ENCODE assay signal across 9 cellular contexts in the genomic region with DNA sequence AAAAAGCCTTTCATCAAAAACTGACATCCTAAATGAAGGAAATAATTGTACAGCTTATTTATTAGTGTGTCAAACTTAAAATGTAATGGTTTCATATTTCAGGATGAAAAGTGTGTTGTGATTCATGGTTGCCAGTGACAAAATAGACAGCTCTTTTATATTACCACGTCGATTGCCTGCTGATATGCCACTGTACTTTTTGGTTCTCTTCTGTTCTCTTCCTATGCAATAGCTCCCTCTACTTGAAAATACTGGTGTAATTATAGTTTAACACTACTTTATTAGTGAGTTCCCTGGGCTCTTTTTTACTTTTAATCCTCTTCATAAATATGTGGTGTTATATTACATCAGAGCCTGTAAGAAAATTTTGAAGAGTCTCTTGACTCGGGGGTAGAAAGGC.
DNase-seq lines count a peak whose midpoint lies in the region; ATAC-seq, FAIRE-seq and TF ChIP-seq lines count a peak whose summit lies in the region.
"Had no signal": no experiment of that assay in that cellular context is flagged by ENCODE, and none has a peak within 500 bp of the region (broad histone marks: within the 10 kb centered on the region; RNA-seq: fewer than 3 reads in every experiment).

No MANE protein-coding gene starts in this region.

- BruUV-seq in HepG2 (replicated peaks; lab: Mats Ljungman, UMichigan), result no TSS peak

- TF ChIP-seq RAD21 in HepG2 (CRISPR knock-in tag; IDR thresholded peaks at IDR 0.05), result no peak

- H3K27me3 ChIP-seq in HepG2 (ENCODE audit: control insufficient read depth in 1 of 2, insufficient read depth in 2 of 2, low read length in 2 of 2) (no peaks in the 10 kb centered on the region), right lobe of liver (no peaks in the 10 kb centered on the region), upper lobe of right lung (no peaks in the 10 kb centered on the region), ovary (no peaks in the 10 kb centered on the region)

- POLR2A ChIA-PET in HepG2 (lab: Yijun Ruan, JAX), result no interaction called here

- H3K9ac ChIP-seq in HepG2 (ENCODE audit: insufficient read depth, low read depth, low read length), result no peak overlapping the region

- H3K79me2 ChIP-seq in HepG2 (ENCODE audit: insufficient read depth, low read length), result no peaks in the 10 kb centered on the region

- TF ChIP-seq CTCF in HepG2 (CRISPR knock-in tag; IDR thresholded peaks at IDR 0.05), result no peak
- peak in 2 of 4 donors; percentile 4 to 7 for TF ChIP-seq CTCF in right lobe of liver (IDR thresholded peaks at IDR 0.05)
- TF ChIP-seq CTCF in upper lobe of right lung (IDR thresholded peaks at IDR 0.05), result peak; percentile 16
- no peak for TF ChIP-seq CTCF in ovary (IDR thresholded peaks at IDR 0.05)

- H3K9me3 ChIP-seq in HepG2 (ENCODE audit: low read length) (no peaks in the 10 kb centered on the region), right lobe of liver (no peaks in the 10 kb centered on the region), upper lobe of right lung (no peaks in the 10 kb centered on the region), ovary (no peaks in the 10 kb centered on the region)
- H3K9me3 ChIP-seq: Caco-2 had no signal

- H3K4me3 ChIP-seq in HepG2 (replicated peaks in 1 of 3; ENCODE audit: insufficient read depth in 1 of 3, low read depth in 2 of 3, low read length in 3 of 3) (no peak overlapping the region), right lobe of liver (no peak overlapping the region), upper lobe of right lung (no peak overlapping the region), ovary (no peak overlapping the region)

- TF ChIP-seq EP300 in HepG2 (IDR thresholded peaks at IDR 0.05; ENCODE audit: low read depth in 2 of 2, low read length in 2 of 2), result no peak
- no peak for TF ChIP-seq EP300 in HepG2 (CRISPR knock-in tag; IDR thresholded peaks at IDR 0.05; ENCODE audit: borderline replicate concordance)
- no peak for TF ChIP-seq EP300 in ovary (IDR thresholded peaks at IDR 0.05)

- H4K20me1 ChIP-seq in HepG2 (ENCODE audit: insufficient read depth, low read length), result no peaks in the 10 kb centered on the region

- H3K36me3 ChIP-seq in HepG2 (replicated peaks in 1 of 2; ENCODE audit: control insufficient read depth in 1 of 2, insufficient read depth in 2 of 2, low read length in 2 of 2) (peaks cover 1 to 15% of the 10 kb centered on the region in 2 experiments; a peak in 2 of 5 replicates), right lobe of liver (peaks cover 0 to 21% (median 8%) of the 10 kb centered on the region in 4 donors), upper lobe of right lung (no peaks in the 10 kb centered on the region), ovary (no peaks in the 10 kb centered on the region)

- no peak for FAIRE-seq in HepG2 (lab: Jason Lieb, UNC)

- H3K4me2 ChIP-seq in HepG2 (ENCODE audit: low read depth, low read length), result no peak overlapping the region

- ATAC-seq in HepG2, result no peak
- ATAC-seq in right lobe of liver, result no peak
- no peak for ATAC-seq in upper lobe of right lung

- H3K27ac ChIP-seq in HepG2 (ENCODE audit: extremely low read length, insufficient read depth, low read length) (no peak overlapping the region), right lobe of liver (no peak overlapping the region), upper lobe of right lung (no peak overlapping the region), ovary (no peak overlapping the region)

- in situ Hi-C loops in HepG2 (cut with HindIII; ENCODE audit: extremely low pct_ligation_motif_present, low pct_unique_long_range_greater_than_20kb), result loop anchor here (10.0 kb wide), 1 partner anchor 879 kb away; no protein-coding TSS in a partner anchor

- CTCF ChIA-PET in HepG2 (lab: Yijun Ruan, JAX; ENCODE audit: low intra/inter-chr PET ratio, low total read pairs), result no interaction called here

- H3K4me1 ChIP-seq in HepG2 (ENCODE audit: insufficient read depth, low read length) (no peaks in the 10 kb centered on the region), right lobe of liver (no peaks in the 10 kb centered on the region), upper lobe of right lung (no peaks in the 10 kb centered on the region), ovary (ENCODE audit: insufficient read depth) (no peaks in the 10 kb centered on the region)
- H3K4me1 ChIP-seq: Caco-2 had no signal

- TF ChIP-seq POLR2A in HepG2 (IDR thresholded peaks at IDR 0.05; ENCODE audit: insufficient read depth in 1 of 2, low read depth in 2 of 2, low read length in 2 of 2) (no peak), right lobe of liver (IDR thresholded peaks at IDR 0.05) (no peak), ovary (IDR thresholded peaks at IDR 0.05) (no peak)

- intact Hi-C loops in HepG2 (cut with micrococcal nuclease; ENCODE audit: unreplicated experiment), result loop anchor here (5.0 to 10.0 kb wide), 2 partner anchors 799 to 881 kb away; no protein-coding TSS in a partner anchor
- intact Hi-C loops in right lobe of liver (cut with DNase I), result no loop called here
- intact Hi-C loops in upper lobe of right lung (cut with DNase I), result no loop called here
- intact Hi-C loops in ovary (cut with DNase I), result loop anchor here in 3 of 4 donors (5.0 to 10.0 kb wide), 6 partner anchors 809 to 1879 kb away; no protein-coding TSS in a partner anchor

- DNase-seq in HepG2 (ENCODE audit: low spot score) (no peak), right lobe of liver (no peak), RPMI7951 (ENCODE audit: low read depth) (peak; percentile 15), fibroblast of the conjunctiva (ENCODE audit: low read depth) (peak; percentile 33), upper lobe of right lung (no peak), kidney tubule cell (ENCODE audit: low spot score) (no peak), ovary (no peak)
- DNase-seq in activated T-cell treated with anti-CD3 and anti-CD28 coated beads, Interleukin-2, amount 50 U/mL, for 48 hours, result no peak
- DNase-seq: Caco-2 had no signal

- 93% methylated on average over 3 of the region's 3 CpGs for WGBS in HepG2 (ENCODE audit: low lambda C conversion rate)
- 39% methylated on average over 3 of the region's 3 CpGs for WGBS in right lobe of liver (ENCODE audit: insufficient coverage, low coverage, low lambda C conversion rate, missing lambda C conversion rate)
- WGBS in ovary, 3 donors, result 4 to 7% (median 6%) methylated on average over 3 of the region's 3 CpGs

- H2AFZ ChIP-seq in HepG2 (ENCODE audit: low read length), result no peak overlapping the region

TF ChIP-seq in HepG2, 621 proteins besides CTCF, POLR2A, EP300 and RAD21:
- TF ChIP-seq STAG1 (CRISPR knock-in tag; IDR thresholded peaks at IDR 0.05) (0 out of 2 replicates have a peak, but pooled peaks have one; percentile 10), ZNF558 (CRISPR knock-in tag; IDR thresholded peaks at IDR 0.05; ENCODE audit: borderline replicate concordance) (no peak)

Comparison
In these comparisons a context has a peak if more than half of its experiments do, and no peak if none do; other contexts are left out.
1. intact Hi-C loops: an anchor here in HepG2 (5.0 to 10.0 kb wide) and ovary (5.0 to 10.0 kb wide); none called in right lobe of liver and upper lobe of right lung.
2. DNase-seq: peak in RPMI7951 (single experiment) and fibroblast of the conjunctiva (single experiment); none in HepG2 (single experiment), right lobe of liver (0 of 3), upper lobe of right lung (single experiment), kidney tubule cell (single experiment), activated T-cell treated with anti-CD3 and anti-CD28 coated beads, Interleukin-2, amount 50 U/mL, for 48 hours (0 of 2) and ovary (0 of 5).